In genomic region chr1:244093265-244093638, GRCh38 we compare ENCODE assay signal across 27 cellular contexts.
"Had no signal": no experiment of that assay in that cellular context is flagged by ENCODE, and none has a peak within 500 bp of the region (broad histone marks: within the 10 kb centered on the region; RNA-seq: fewer than 3 reads in every experiment).

No MANE protein-coding gene starts in this region.

- ATAC-seq: activated naive CD8-positive, alpha-beta T cell treated with anti-CD3 and anti-CD28 coated beads, Interleukin-2, amount 50 U/mL, for 24 hours; activated T-cell treated with anti-CD3 and anti-CD28 coated beads, Interleukin-2, amount 50 U/mL, for 4 hours had no signal

- H3K9ac ChIP-seq: KMS-11 had no signal

- H3K36me3 ChIP-seq: brain microvascular endothelial cell, cardiac muscle cell had no signal

- H3K27ac ChIP-seq: brain microvascular endothelial cell, cardiac muscle cell, KMS-11, VCaP had no signal

- H3K27me3 ChIP-seq: brain microvascular endothelial cell, cardiac muscle cell had no signal

- DNase-seq: activated B cell treated with CpG ODN at 0.5 μM for 24 hours; activated CD4-positive, alpha-beta memory T cell treated with anti-CD3 and anti-CD28 coated beads for 36 hours; activated CD4-positive, alpha-beta T cell treated with anti-CD3 and anti-CD28 coated beads for 4 hours; activated CD4-positive, alpha-beta T cell treated with anti-CD3 and anti-CD28 coated beads, Interleukin-2, amount 50 U/mL, for 1 hour; activated CD4-positive, CD25-positive, alpha-beta regulatory T cell treated with anti-CD3 and anti-CD28 coated beads, Interleukin-2, amount 50 U/mL, for 72 hours; activated CD8-positive, alpha-beta memory T cell treated with anti-CD3 and anti-CD28 coated beads, Interleukin-2, amount 50 U/mL, for 4 hours; activated effector memory CD4-positive, alpha-beta T cell treated with Interleukin-2 at 50 U/mL for 16 hours; activated naive CD4-positive, alpha-beta T cell treated with anti-CD3 and anti-CD28 coated beads, Interleukin-2, amount 10 ng/mL, durations not matched to agents 7 days and 5 days; activated naive CD8-positive, alpha-beta T cell treated with anti-CD3 and anti-CD28 coated beads, Interleukin-2, amount 50 U/mL, for 24 hours; activated T-cell treated with anti-CD3 and anti-CD28 coated beads for 4 hours; activated T-cell treated with anti-CD3 and anti-CD28 coated beads, Interleukin-2, amount 50 U/mL, for 4 hours; brain microvascular endothelial cell; MM.1S; MV-4-11; NCI-H1092; NCI-H1694; NCI-H2029; NCI-H524 treated with DMSO at 0.1 percent for 48 hours; OCI-M1; Right ventricle myocardium superior; SW 1271; T-helper 1 cell; T-helper 2 cell; T-helper 9 cell had no signal

- H3K4me3 ChIP-seq: cardiac muscle cell had no signal

- H3K4me2 ChIP-seq: KMS-11 had no signal
